Comparison of ENCODE assay signal across 14 cellular contexts in the genomic region with DNA sequence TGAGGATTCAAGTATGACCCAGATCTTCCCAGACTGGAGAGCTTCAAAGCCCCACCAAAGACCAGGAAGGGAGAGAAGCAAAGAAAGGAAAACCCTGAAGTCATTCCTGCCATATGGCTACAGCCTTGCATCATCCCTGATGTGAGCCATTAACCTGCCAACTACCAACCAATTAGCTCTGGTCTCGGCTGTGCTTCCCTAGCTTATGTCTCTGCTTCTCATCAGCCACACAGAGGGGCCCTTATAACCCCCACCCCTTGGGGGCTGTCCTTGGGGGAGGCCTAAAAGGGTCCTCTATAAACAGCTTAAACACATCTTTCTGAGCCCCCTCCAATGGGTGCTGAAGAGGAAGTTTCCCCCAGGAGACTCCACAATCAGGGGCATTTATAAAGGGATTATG. TPM values are rescaled to one million over a fixed set of nuclear protein-coding genes. Genes with fewer than 3 reads are reported as not detected.
"Had no signal": no experiment of that assay in that cellular context is flagged by ENCODE, and none has a peak within 500 bp of the region (broad histone marks: within the 10 kb centered on the region; RNA-seq: fewer than 3 reads in every experiment).

No MANE protein-coding gene starts in this region.

- H3K4me3 ChIP-seq: tibial artery had no signal

- H3K27ac Mint-ChIP-seq: activated naive CD8-positive, alpha-beta T cell had no signal

- DNase-seq: activated CD4-positive, alpha-beta T cell treated with anti-CD3 and anti-CD28 coated beads, Interleukin-2, amount 50 U/mL, for 4 hours; activated T-cell treated with anti-CD3 and anti-CD28 coated beads for 4 hours; foreskin keratinocyte; hippocampal formation; occipital lobe; retina; stimulated activated naive CD4-positive, alpha-beta T cell treated with Interleukin-2 at 50 U/mL for 16 hours; tibial artery had no signal

- H3K9me3 ChIP-seq: tibial artery had no signal

- H3K27me3 ChIP-seq: tibial artery had no signal

- H3K27ac ChIP-seq: foreskin keratinocyte, tibial artery had no signal

- H3K4me1 ChIP-seq: foreskin keratinocyte, tibial artery had no signal

- H3K36me3 ChIP-seq: tibial artery had no signal

- H3K36me3 Mint-ChIP-seq: activated naive CD8-positive, alpha-beta T cell had no signal

- ATAC-seq: foreskin keratinocyte, left lobe of liver had no signal

- H3K4me3 Mint-ChIP-seq: activated naive CD8-positive, alpha-beta T cell had no signal

RNA-seq across cellular contexts. Expression of a gene that starts 52.8 kb away (rescaled TPM):
- total RNA-seq: activated CD8-positive, alpha-beta memory T cell treated with anti-CD3 and anti-CD28 coated beads for 36 hours; dermis microvascular lymphatic vessel endothelial cell; mononuclear cell had no signal
- polyA plus RNA-seq: neural cell had no signal
